ENCODE assay signal across 24 cellular contexts in the genomic region with DNA sequence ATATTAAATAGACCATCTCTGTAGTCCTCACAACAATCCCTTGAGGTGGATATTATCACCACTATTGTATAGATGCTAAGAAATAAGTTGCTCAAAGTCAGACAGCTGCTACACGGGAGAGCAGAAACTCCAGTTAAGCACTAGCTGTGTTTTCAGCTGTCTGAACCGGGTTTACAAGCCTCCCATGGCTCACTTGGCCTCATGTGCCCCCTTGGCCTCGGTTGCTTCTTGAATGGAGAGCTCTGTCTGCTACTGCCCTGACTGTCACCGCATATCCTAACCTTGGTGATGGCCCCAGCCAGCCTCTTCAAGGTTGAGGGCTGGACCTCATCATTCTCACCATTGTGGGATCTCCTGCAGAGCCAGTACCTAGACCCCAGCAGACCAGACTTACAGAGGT.
DNase-seq lines count a peak whose midpoint lies in the region; ATAC-seq and TF ChIP-seq lines count a peak whose summit lies in the region.
"Had no signal": no experiment of that assay in that cellular context is flagged by ENCODE, and none has a peak within 500 bp of the region (broad histone marks: within the 10 kb centered on the region; RNA-seq: fewer than 3 reads in every experiment).

No MANE protein-coding gene starts in this region.

- intact Hi-C loops in dorsolateral prefrontal cortex (cut with DNase I): loop anchor here in 1 of 2 donors (10.0 kb wide), 1 partner anchor 120 kb away; a partner anchor contains a TSS

- ATAC-seq in HG03354 (IDR thresholded peaks at IDR 0.05; ENCODE audit: poor library complexity, severe bottlenecking, unreplicated experiment): no peak
- ATAC-seq: CD8-positive, alpha-beta T cell had no signal

- H3K4me3 ChIP-seq in dorsolateral prefrontal cortex: no peak overlapping the region
- no peak overlapping the region for H3K4me3 ChIP-seq in BE2C (ENCODE audit: low read depth, low read length)
- H3K4me3 ChIP-seq: BLaER1 treated with 17β-estradiol and CSF1 and Interleukin-3, amounts not matched to agents 10 nM and 100 nM; PC-9; SK-N-MC had no signal

- no peaks in the 10 kb centered on the region for H3K9me3 Mint-ChIP-seq in osteocyte (ENCODE audit: unreplicated experiment)

- peaks cover 67% of the 10 kb centered on the region for H3K4me1 Mint-ChIP-seq in osteocyte (ENCODE audit: unreplicated experiment)

- H3K36me3 ChIP-seq in BE2C: no peaks in the 10 kb centered on the region
- H3K36me3 ChIP-seq: BLaER1 treated with 17β-estradiol and CSF1 and Interleukin-3, amounts not matched to agents 10 nM and 100 nM had no signal

- no peaks in the 10 kb centered on the region for H3K4me1 ChIP-seq in BE2C
- H3K4me1 ChIP-seq: BLaER1 treated with 17β-estradiol and CSF1 and Interleukin-3, amounts not matched to agents 10 nM and 100 nM had no signal

- no peaks in the 10 kb centered on the region for H3K36me3 Mint-ChIP-seq in osteocyte (ENCODE audit: unreplicated experiment)

- no peaks in the 10 kb centered on the region for H3K27me3 Mint-ChIP-seq in osteocyte (ENCODE audit: unreplicated experiment)

- H3K27ac Mint-ChIP-seq in osteocyte (ENCODE audit: unreplicated experiment): peak overlapping the region; percentile 84
- H3K27ac Mint-ChIP-seq: CD8-positive, alpha-beta T cell had no signal

- H3K4me3 Mint-ChIP-seq in osteocyte (ENCODE audit: unreplicated experiment): no peak overlapping the region
- H3K4me3 Mint-ChIP-seq: CD8-positive, alpha-beta T cell had no signal

- no peaks in the 10 kb centered on the region for H3K27me3 ChIP-seq in dorsolateral prefrontal cortex
- H3K27me3 ChIP-seq in BE2C: no peaks in the 10 kb centered on the region

- TF ChIP-seq CTCF in dorsolateral prefrontal cortex (IDR thresholded peaks at IDR 0.05 in 54 of 56, conservative IDR thresholded peaks at IDR 0.05 in 2 of 56; ENCODE audit: low read depth in 1 of 56, partially characterized antibody in 56 of 56): no peak
- no peak for TF ChIP-seq CTCF in osteocyte (IDR thresholded peaks at IDR 0.05)
- TF ChIP-seq CTCF in BE2C (IDR thresholded peaks at IDR 0.05; ENCODE audit: low read depth, low read length): no peak

- peak overlapping the region in 56 of 59 donors; percentile 3 to 88 (median 75) for H3K27ac ChIP-seq in dorsolateral prefrontal cortex
- H3K27ac ChIP-seq: 22Rv1; BLaER1 treated with 17β-estradiol and CSF1 and Interleukin-3, amounts not matched to agents 10 nM and 100 nM; KMS-11; PC-9; SK-N-MC had no signal

- H3K9me3 ChIP-seq in BE2C: no peaks in the 10 kb centered on the region

- DNase-seq in NCI-H82 (lab: John Stamatoyannopoulos, UW) (peak; percentile 7), NCI-H82 treated with DMSO at 0.1 percent for 48 hours (lab: John Stamatoyannopoulos, UW; ENCODE audit: unreplicated experiment) (no peak), dorsolateral prefrontal cortex (no peak), osteocyte (ENCODE audit: extremely low spot score, unreplicated experiment) (no peak), BE2C (no peak), MV-4-11 (lab: John Stamatoyannopoulos, UW) (no peak)
- DNase-seq in stimulated activated CD4-positive, alpha-beta T cell treated with anti-CD3 and anti-CD28 coated beads, Interleukin-1b, Interleukin-23, amount 100 ng/mL, for 48 hours: no peak
- DNase-seq: ACHN; CD8-positive, alpha-beta T cell; DND-41; HCEC 1CT; NCI-H1694; NCI-H2081; NCI-H2171; NCI-H446; NCI-H526; PC-9; RPMI8226; SHP77 had no signal
